In the genomic region with DNA sequence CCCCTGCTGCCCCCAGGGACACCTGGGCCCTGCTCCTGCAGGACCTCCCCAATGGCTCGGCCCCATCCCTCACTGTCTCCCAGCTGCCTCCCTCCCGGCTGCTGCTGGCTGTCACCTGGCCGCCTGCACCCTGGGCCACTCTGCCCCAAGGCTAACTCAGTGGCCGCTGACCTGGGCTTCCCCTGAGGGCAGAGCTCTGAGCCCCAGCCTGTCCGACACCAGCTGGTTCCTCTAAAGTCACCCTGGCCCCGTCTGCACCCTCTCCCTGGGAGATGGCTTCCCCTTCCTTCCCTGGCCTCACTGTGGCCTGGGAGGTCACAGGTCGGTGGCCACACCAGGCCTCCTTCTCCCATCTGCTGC, we compare ENCODE assay signal across 18 cellular contexts.
"Had no signal": no experiment of that assay in that cellular context is flagged by ENCODE, and none has a peak within 500 bp of the region (broad histone marks: within the 10 kb centered on the region; RNA-seq: fewer than 3 reads in every experiment).

No MANE protein-coding gene starts in this region.

- ATAC-seq: activated CD4-positive, alpha-beta T cell treated with anti-CD3 and anti-CD28 coated beads for 36 hours; gastrocnemius medialis; left lobe of liver; sciatic nerve had no signal

- H3K27me3 ChIP-seq: breast epithelium, colonic mucosa had no signal

- H3K4me3 ChIP-seq: breast epithelium, colonic mucosa, gastrocnemius medialis, heart right ventricle had no signal

- H3K36me3 ChIP-seq: breast epithelium, colonic mucosa, gastrocnemius medialis had no signal

- DNase-seq: activated CD4-positive, alpha-beta T cell treated with anti-CD3 and anti-CD28 coated beads for 36 hours; activated naive CD8-positive, alpha-beta T cell treated with anti-CD3 and anti-CD28 coated beads, Interleukin-2, amount 10 ng/mL, durations not matched to agents 7 days and 5 days; aorta; colonic mucosa; effector CD8-positive, alpha-beta T cell; gastrocnemius medialis; heart right ventricle; islet precursor cell; mesenchymal stem cell; occipital lobe; stimulated activated CD4-positive, alpha-beta T cell treated with anti-CD3 and anti-CD28 coated beads, Interleukin-2, amount 100 ng/mL, for 24 hours; stimulated activated naive CD4-positive, alpha-beta T cell treated with Interleukin-2 at 50 U/mL for 16 hours; T-helper 9 cell had no signal

- H3K9me3 ChIP-seq: breast epithelium, colonic mucosa, gastrocnemius medialis, heart right ventricle had no signal

- H3K27ac ChIP-seq: breast epithelium, colonic mucosa, epithelial cell of prostate, gastrocnemius medialis, VCaP had no signal
